7 cellular contexts compared by ENCODE assay signal in genomic region chr13:89066868-89067466, GRCh38.
DNase-seq lines count a peak whose midpoint lies in the region; ATAC-seq, FAIRE-seq and TF ChIP-seq lines count a peak whose summit lies in the region.

No MANE protein-coding gene starts in this region.

- peak; percentile 95 for FAIRE-seq in G401.6 (lab: Jason Lieb, UNC)

- H3K36me3 Mint-ChIP-seq in mesothelial cell of epicardium = peaks cover 4% of the 10 kb centered on the region

- peaks cover 18% of the 10 kb centered on the region for H3K9me3 Mint-ChIP-seq in mesothelial cell of epicardium

- TF ChIP-seq CTCF in mesothelial cell of epicardium (IDR thresholded peaks at IDR 0.05; ENCODE audit: unreplicated experiment) = peak; percentile 44

- peaks cover 9% of the 10 kb centered on the region for H3K4me1 Mint-ChIP-seq in mesothelial cell of epicardium

- DNase-seq in NCI-H82 (lab: John Stamatoyannopoulos, UW) = peak; percentile 83
- peak; percentile 13 for DNase-seq in brain pericyte (ENCODE audit: low read depth, low spot score)
- DNase-seq in mesothelial cell of epicardium (ENCODE audit: low spot score in 2 of 2, unreplicated experiment in 2 of 2) = no peak
- no peak for DNase-seq in epidermal melanocyte (ENCODE audit: insufficient read length, low spot score)

- H3K27ac Mint-ChIP-seq in mesothelial cell of epicardium = no peak overlapping the region

- ATAC-seq in HG02885 (IDR thresholded peaks at IDR 0.05; ENCODE audit: poor library complexity, unreplicated experiment) (peak; percentile 85), HG03439 (IDR thresholded peaks at IDR 0.05; ENCODE audit: unreplicated experiment) (no peak)

- H3K27me3 Mint-ChIP-seq in mesothelial cell of epicardium (ENCODE audit: low read depth) = no peaks in the 10 kb centered on the region

- no peak overlapping the region for H3K4me3 Mint-ChIP-seq in mesothelial cell of epicardium

Comparison
In these comparisons a context has a peak if more than half of its experiments do, and no peak if none do; other contexts are left out.
1. DNase-seq: peak in NCI-H82 (single experiment) and brain pericyte (single experiment); none in mesothelial cell of epicardium (0 of 2) and epidermal melanocyte (single experiment).